In the genomic region with DNA sequence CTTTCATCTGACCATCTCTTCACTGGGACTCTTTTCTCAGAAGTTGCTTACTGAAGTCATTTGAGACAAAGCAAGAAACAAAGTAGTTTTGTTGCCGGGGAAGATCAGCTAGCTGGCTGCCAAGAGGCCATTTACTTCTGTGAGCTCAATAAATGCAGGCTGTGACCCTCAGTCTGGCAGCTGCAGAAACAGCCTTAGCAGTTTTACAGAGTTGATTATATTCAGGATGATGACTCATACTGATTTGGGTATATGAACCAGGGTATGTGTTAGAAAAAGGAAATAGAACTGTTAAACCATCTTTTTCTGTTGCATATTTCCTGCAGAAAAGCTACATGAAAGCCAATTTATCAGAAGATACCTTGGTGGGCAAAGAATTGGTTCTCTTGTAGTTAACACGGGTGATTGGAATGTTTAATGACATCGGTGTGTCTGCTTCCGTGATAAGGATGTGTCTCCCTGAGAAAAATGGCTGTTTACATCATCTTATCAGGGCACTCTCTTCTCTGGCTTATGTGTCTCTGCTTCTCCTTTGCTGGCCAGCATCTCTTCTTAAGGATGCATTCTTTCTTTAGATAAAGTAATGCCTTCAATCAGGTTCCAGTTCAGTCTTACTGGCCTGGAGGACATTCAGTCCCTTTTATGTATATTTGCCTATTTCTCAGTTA, we compare ENCODE assay signal across 11 cellular contexts. TPM values are rescaled to one million over a fixed set of nuclear protein-coding genes. Genes with fewer than 3 reads are reported as not detected.
A peak's percentile ranks its signal among the peaks of the same experiment; 100 is the strongest.
DNase-seq lines count a peak whose midpoint lies in the region; ATAC-seq and TF ChIP-seq lines count a peak whose summit lies in the region.
"Had no signal": no experiment of that assay in that cellular context is flagged by ENCODE, and none has a peak within 500 bp of the region (broad histone marks: within the 10 kb centered on the region; RNA-seq: fewer than 3 reads in every experiment).

No MANE protein-coding gene starts in this region.

- H3K36me3 ChIP-seq in testis (ENCODE audit: low read depth, missing control alignments) (no peaks in the 10 kb centered on the region), lower lobe of right lung (no peaks in the 10 kb centered on the region)

- H3K4me1 ChIP-seq in testis (peaks cover 4% of the 10 kb centered on the region), lower lobe of right lung (peaks cover 5% of the 10 kb centered on the region)

- H3K4me3 ChIP-seq in testis (no peak overlapping the region), lower lobe of right lung (no peak overlapping the region)

- ATAC-seq in SK-N-SH treated with all-trans-retinoic acid at 6 μM for 48 hours (peak; percentile 95), left ventricle myocardium superior (peak; percentile 31), HG02642 (IDR thresholded peaks at IDR 0.05; ENCODE audit: poor library complexity, unreplicated experiment) (no peak), lower lobe of right lung (no peak)
- ATAC-seq: effector memory CD8-positive, alpha-beta T cell had no signal

- no peaks in the 10 kb centered on the region for H3K9me3 ChIP-seq in testis
- no peaks in the 10 kb centered on the region for H3K9me3 ChIP-seq in lower lobe of right lung

- DNase-seq in NCI-H1105 treated with DMSO at 0.1 percent for 48 hours (lab: John Stamatoyannopoulos, UW) (peak; percentile 12), NCI-H1105 (lab: John Stamatoyannopoulos, UW) (no peak), left ventricle myocardium superior (no peak), testis (peak; percentile 25), activated T-cell treated with anti-CD3 and anti-CD28 coated beads for 4 hours (no peak), lower lobe of right lung (no peak)
- DNase-seq: effector memory CD8-positive, alpha-beta T cell; NCI-H526 treated with DMSO at 0.1 percent for 48 hours had no signal

- WGBS in testis, 2 donors, result 34 to 37% methylated on average over 4 of the region's 4 CpGs

- H3K27me3 ChIP-seq in testis (no peaks in the 10 kb centered on the region), lower lobe of right lung (ENCODE audit: low read depth) (no peaks in the 10 kb centered on the region)

- no peak overlapping the region for H3K27ac ChIP-seq in testis
- no peak overlapping the region for H3K27ac ChIP-seq in lower lobe of right lung

- TF ChIP-seq CTCF in testis (IDR thresholded peaks at IDR 0.05) (no peak), lower lobe of right lung (IDR thresholded peaks at IDR 0.05) (no peak)

- intact Hi-C loops in left ventricle myocardium superior (cut with micrococcal nuclease), result no loop called here
- intact Hi-C loops in testis (cut with DNase I; ENCODE audit: low total_unique reads), result no loop called here
- intact Hi-C loops in lower lobe of right lung (cut with DNase I), result no loop called here

- no peak for TF ChIP-seq POLR2A in testis (IDR thresholded peaks at IDR 0.05)

TF ChIP-seq in SK-N-SH treated with all-trans-retinoic acid at 6 μM for 48 hours, 23 proteins besides CTCF, POLR2A, EP300 and RAD21:
- peak; percentile 17; the same call in 1 of the 2 replicates for TF ChIP-seq ISL1 (CRISPR knock-in tag; IDR thresholded peaks at IDR 0.05)
- TF ChIP-seq RARB (CRISPR knock-in tag; IDR thresholded peaks at IDR 0.05), result no peak

RNA-seq across cellular contexts. Expression of a gene that starts 18.5 kb away (rescaled TPM):
- total RNA-seq in left ventricle myocardium superior (6.8 TPM), testis (1 to 10 TPM in 1 of 2 donors, under 1 TPM in 1; 0.39 to 5.3 TPM), lower lobe of right lung (27.8 TPM)
- 6.5 TPM for polyA plus RNA-seq in testis (ENCODE audit: insufficient read depth, low read depth, low replicate concordance)
- total RNA-seq: activated CD8-positive, alpha-beta memory T cell treated with anti-CD3 and anti-CD28 coated beads for 36 hours had no signal

RNA-seq across cellular contexts. Expression of a gene that starts 28.2 kb away (rescaled TPM):
- total RNA-seq in left ventricle myocardium superior (not detected), testis (under 1 TPM in 1 of 2 donors, not detected in 1; 0.24 TPM), lower lobe of right lung (0.38 TPM)
- polyA plus RNA-seq in testis (ENCODE audit: insufficient read depth, low read depth, low replicate concordance), result 1.2 TPM
- total RNA-seq: activated CD8-positive, alpha-beta memory T cell treated with anti-CD3 and anti-CD28 coated beads for 36 hours had no signal

Comparison
In these comparisons a context has a peak if more than half of its experiments do, and no peak if none do; other contexts are left out.
1. DNase-seq: peak in NCI-H1105 treated with DMSO at 0.1 percent for 48 hours (single experiment) and testis (single experiment); none in NCI-H1105 (single experiment), left ventricle myocardium superior (single experiment), activated T-cell treated with anti-CD3 and anti-CD28 coated beads for 4 hours (single experiment) and lower lobe of right lung (single experiment).
2. ATAC-seq: peak in SK-N-SH treated with all-trans-retinoic acid at 6 μM for 48 hours (single experiment) and left ventricle myocardium superior (single experiment); none in HG02642 (single experiment) and lower lobe of right lung (0 of 2).